ENCODE assay signal across 19 cellular contexts in genomic region chr19:13929340-13929739, GRCh38. TPM values are rescaled to one million over a fixed set of nuclear protein-coding genes. Genes with fewer than 3 reads are reported as not detected.
"Had no signal": no experiment of that assay in that cellular context is flagged by ENCODE, and none has a peak within 500 bp of the region (broad histone marks: within the 10 kb centered on the region; RNA-seq: fewer than 3 reads in every experiment).

No MANE protein-coding gene starts in this region.

- H3K4me3 ChIP-seq: dorsolateral prefrontal cortex, heart left ventricle, ovary, thyroid gland, upper lobe of left lung, uterus had no signal

- DNase-seq: cortex of kidney; dorsolateral prefrontal cortex; effector CD8-positive, alpha-beta T cell; heart left ventricle; hippocampal formation; kidney glomerular epithelial cell; mesendoderm; naive thymus-derived CD8-positive, alpha-beta T cell; ovary; right cardiac atrium; small intestine; stimulated activated CD4-positive, alpha-beta T cell treated with anti-CD3 and anti-CD28 coated beads, Interleukin-12 subunit alpha, Interleukin-12 subunit beta, amount 100 ng/mL, for 4 hours; stimulated activated naive CD4-positive, alpha-beta T cell treated with Interleukin-2 at 50 U/mL for 16 hours; thyroid gland; uterus had no signal

- H3K9me3 ChIP-seq: heart left ventricle, ovary, thyroid gland, upper lobe of left lung, uterus had no signal

- H3K4me1 ChIP-seq: thyroid gland, uterus had no signal

- H3K27ac ChIP-seq: dorsolateral prefrontal cortex, heart left ventricle, ovary, thyroid gland, upper lobe of left lung, uterus had no signal

- H3K36me3 ChIP-seq: ovary, uterus had no signal

- H3K27me3 ChIP-seq: dorsolateral prefrontal cortex, ovary, thyroid gland, upper lobe of left lung, uterus had no signal

- ATAC-seq: esophagus mucosa; heart left ventricle; naive thymus-derived CD8-positive, alpha-beta T cell; right cardiac atrium had no signal

RNA-seq across cellular contexts. Expression of gene PODNL1, which starts 8.9 kb away (rescaled TPM):
- polyA plus RNA-seq: naive thymus-derived CD8-positive, alpha-beta T cell had no signal

RNA-seq across cellular contexts. Expression of gene NANOS3, which starts 52.4 kb away (rescaled TPM):
- polyA plus RNA-seq: fibroblast of lung; liver; naive thymus-derived CD8-positive, alpha-beta T cell had no signal
